19 cellular contexts compared by ENCODE assay signal in the genomic region with DNA sequence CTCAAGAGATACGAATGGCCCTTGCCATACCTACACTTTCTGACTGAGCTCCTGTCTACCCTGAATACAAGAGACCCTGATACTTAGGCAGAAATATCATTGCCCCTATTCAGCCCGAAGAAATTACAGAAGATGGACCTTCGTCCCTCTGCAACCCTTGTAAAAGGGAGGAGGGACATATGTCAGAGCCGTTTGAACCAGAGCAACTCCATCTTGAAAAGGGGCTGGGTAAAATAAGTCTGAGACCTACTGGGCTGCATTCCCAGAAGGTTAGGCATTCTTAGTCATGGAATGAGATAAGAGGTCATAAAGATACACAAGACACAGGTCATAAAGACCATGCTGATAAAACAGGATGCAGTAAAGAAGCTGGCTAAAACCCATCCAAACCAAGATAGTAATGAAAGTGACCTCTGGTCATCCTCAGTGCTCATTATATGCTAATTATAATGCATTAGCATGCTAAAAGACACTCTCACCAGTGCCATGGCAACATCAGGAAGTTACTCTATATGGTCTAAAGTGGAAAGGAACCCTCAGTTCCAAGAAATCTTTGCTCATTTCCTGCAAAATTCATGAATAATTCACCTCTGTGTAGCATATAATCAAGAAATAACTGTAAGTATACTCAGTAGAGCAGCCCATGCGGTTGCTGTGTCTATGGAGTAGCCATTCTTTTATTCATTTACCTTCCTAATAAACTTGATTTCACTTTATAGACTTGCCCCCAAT. TPM values are rescaled to one million over a fixed set of nuclear protein-coding genes. Genes with fewer than 3 reads are reported as not detected.
DNase-seq lines count a peak whose midpoint lies in the region; ATAC-seq, FAIRE-seq and TF ChIP-seq lines count a peak whose summit lies in the region.
"Had no signal": no experiment of that assay in that cellular context is flagged by ENCODE, and none has a peak within 500 bp of the region (broad histone marks: within the 10 kb centered on the region; RNA-seq: fewer than 3 reads in every experiment).

No MANE protein-coding gene starts in this region.

- in situ Hi-C loops in HepG2 (cut with HindIII; ENCODE audit: extremely low pct_ligation_motif_present, low pct_unique_long_range_greater_than_20kb) (no loop called here), K562 (cut with MboI) (no loop called here)

- no peak overlapping the region for H2AFZ ChIP-seq in HepG2 (ENCODE audit: low read length)
- H2AFZ ChIP-seq in K562 (ENCODE audit: low read depth, low read length) = no peak overlapping the region

- H3K4me3 ChIP-seq in liver (ENCODE audit: low read depth in 1 of 3, low read length in 3 of 3) (no peak overlapping the region), HepG2 (replicated peaks in 1 of 3; ENCODE audit: insufficient read depth in 1 of 3, low read depth in 2 of 3, low read length in 3 of 3) (no peak overlapping the region), K562 (no peak overlapping the region), spleen (no peak overlapping the region)

- TF ChIP-seq EP300 in HepG2 (IDR thresholded peaks at IDR 0.05; ENCODE audit: low read depth in 2 of 2, low read length in 2 of 2) (no peak), HepG2 (CRISPR knock-in tag; IDR thresholded peaks at IDR 0.05; ENCODE audit: borderline replicate concordance) (no peak), K562 (IDR thresholded peaks at IDR 0.05; ENCODE audit: low read length) (no peak)

- no peaks in the 10 kb centered on the region for H3K9me3 ChIP-seq in liver (ENCODE audit: control insufficient read depth in 4 of 4, low read length in 3 of 4)
- no peaks in the 10 kb centered on the region for H3K9me3 ChIP-seq in HepG2 (ENCODE audit: low read length)
- H3K9me3 ChIP-seq in K562 (replicated peaks; ENCODE audit: control insufficient read depth, insufficient read depth, low read depth, low read length) = no peaks in the 10 kb centered on the region
- H3K9me3 ChIP-seq in spleen = no peaks in the 10 kb centered on the region

- TF ChIP-seq RAD21 in liver (IDR thresholded peaks at IDR 0.05) = no peak
- no peak for TF ChIP-seq RAD21 in HepG2 (CRISPR knock-in tag; IDR thresholded peaks at IDR 0.05)
- 0 out of 4 replicates have a peak, but pooled peaks of 1 of the 2 experiments have one; percentile 19 for TF ChIP-seq RAD21 in K562 (CRISPR knock-in tag; conservative IDR thresholded peaks at IDR 0.05 in 1 of 2, IDR thresholded peaks at IDR 0.05 in 1 of 2)

- no peak overlapping the region for H3K27ac ChIP-seq in liver (ENCODE audit: low read depth in 1 of 2, low read length in 2 of 2)
- no peak overlapping the region for H3K27ac ChIP-seq in HepG2 (ENCODE audit: extremely low read length, insufficient read depth, low read length)
- no peak overlapping the region for H3K27ac ChIP-seq in K562 (ENCODE audit: extremely low read depth, low read depth, low read length)
- no peak overlapping the region for H3K27ac ChIP-seq in spleen

- H3K36me3 ChIP-seq in liver (ENCODE audit: control insufficient read depth in 4 of 4, insufficient read depth in 3 of 4, low read depth in 1 of 4, low read length in 3 of 4) (no peaks in the 10 kb centered on the region), HepG2 (replicated peaks in 1 of 2; ENCODE audit: control insufficient read depth in 1 of 2, insufficient read depth in 2 of 2, low read length in 2 of 2) (no peaks in the 10 kb centered on the region), K562 (ENCODE audit: control insufficient read depth, insufficient read depth, low read length) (no peaks in the 10 kb centered on the region), spleen (no peaks in the 10 kb centered on the region)

- intact Hi-C loops in HepG2 (cut with micrococcal nuclease; ENCODE audit: unreplicated experiment) = no loop called here
- intact Hi-C loops in K562 (cut with micrococcal nuclease) = no loop called here
- intact Hi-C loops in spleen (cut with DNase I; ENCODE audit: low total_unique reads) = no loop called here

- H3K27me3 ChIP-seq in liver (ENCODE audit: control insufficient read depth in 4 of 4, insufficient read depth in 4 of 4, low read length in 3 of 4) (peaks cover 0 to 4% (median 0%) of the 10 kb centered on the region in 4 donors), HepG2 (ENCODE audit: control insufficient read depth in 1 of 2, insufficient read depth in 2 of 2, low read length in 2 of 2) (peaks cover 1 to 20% of the 10 kb centered on the region in 2 experiments; a peak in 3 of 5 replicates), K562 (ENCODE audit: control insufficient read depth in 2 of 2, insufficient read depth in 2 of 2, low read length in 2 of 2) (no peaks in the 10 kb centered on the region; a peak in 1 of 5 replicates), spleen (replicated peaks in 1 of 7) (no peaks in the 10 kb centered on the region)

- no peak overlapping the region for H3K4me3 Mint-ChIP-seq in stimulated activated naive CD8-positive, alpha-beta T cell treated with anti-CD3 and anti-CD28 coated beads, Interleukin-15, amount 100 ng/mL, for 72 hours
- H3K4me3 Mint-ChIP-seq: H9 had no signal

- CTCF ChIA-PET in HepG2 (lab: Yijun Ruan, JAX; ENCODE audit: low intra/inter-chr PET ratio, low total read pairs) (no interaction called here), K562 (lab: Yijun Ruan, JAX; ENCODE audit: low intra/inter-chr PET ratio) (no interaction called here)

- H3K9ac ChIP-seq in liver (ENCODE audit: low read depth in 1 of 2, low read length in 2 of 2) (no peak overlapping the region), HepG2 (ENCODE audit: insufficient read depth, low read depth, low read length) (no peak overlapping the region), K562 (ENCODE audit: insufficient read depth in 1 of 2, low read depth in 2 of 2, low read length in 2 of 2) (no peak overlapping the region)

- H3K9me3 Mint-ChIP-seq in stimulated activated naive CD8-positive, alpha-beta T cell treated with anti-CD3 and anti-CD28 coated beads, Interleukin-15, amount 100 ng/mL, for 72 hours = no peaks in the 10 kb centered on the region

- 60% methylated on average over 5 of the region's 5 CpGs for WGBS in liver
- 5% methylated on average over 5 of the region's 5 CpGs for WGBS in HepG2 (ENCODE audit: low lambda C conversion rate)
- WGBS in K562 (ENCODE audit: insufficient coverage, low coverage, missing lambda C conversion rate) = 0% methylated on average over 5 of the region's 5 CpGs
- 69 to 93% (median 73%) methylated on average over 5 of the region's 5 CpGs for WGBS in spleen, 5 donors

- no peak overlapping the region for H3K27ac Mint-ChIP-seq in stimulated activated naive CD8-positive, alpha-beta T cell treated with anti-CD3 and anti-CD28 coated beads, Interleukin-15, amount 100 ng/mL, for 72 hours
- H3K27ac Mint-ChIP-seq: H9 had no signal

- no peaks in the 10 kb centered on the region for H3K4me1 ChIP-seq in liver (ENCODE audit: control insufficient read depth in 4 of 4, insufficient read depth in 4 of 4, low read length in 3 of 4)
- no peaks in the 10 kb centered on the region for H3K4me1 ChIP-seq in HepG2 (ENCODE audit: insufficient read depth, low read length)
- no peaks in the 10 kb centered on the region; a peak in 1 of 5 replicates for H3K4me1 ChIP-seq in K562 (replicated peaks in 1 of 2; ENCODE audit: control insufficient read depth in 2 of 2, insufficient read depth in 2 of 2, low read length in 2 of 2)
- H3K4me1 ChIP-seq in spleen = no peaks in the 10 kb centered on the region

- no peaks in the 10 kb centered on the region for H3K9me1 ChIP-seq in K562 (ENCODE audit: control insufficient read depth, insufficient read depth, low read length)

- H3K79me2 ChIP-seq in HepG2 (ENCODE audit: insufficient read depth, low read length) (no peaks in the 10 kb centered on the region), K562 (ENCODE audit: control insufficient read depth, insufficient read depth, low read length) (no peaks in the 10 kb centered on the region)

- FAIRE-seq in HepG2 (lab: Jason Lieb, UNC) (no peak), K562 (lab: Jason Lieb, UNC) (no peak)

- no peak for ATAC-seq in HepG2
- ATAC-seq in K562 = no peak
- peak; percentile 80 for ATAC-seq in stimulated activated naive CD8-positive, alpha-beta T cell treated with anti-CD3 and anti-CD28 coated beads, Interleukin-15, amount 100 ng/mL, for 72 hours
- no peak for ATAC-seq in GM21737 (IDR thresholded peaks at IDR 0.05; ENCODE audit: unreplicated experiment)

- H3K27me3 Mint-ChIP-seq in stimulated activated naive CD8-positive, alpha-beta T cell treated with anti-CD3 and anti-CD28 coated beads, Interleukin-15, amount 100 ng/mL, for 72 hours = peaks cover 7% of the 10 kb centered on the region

- TF ChIP-seq POLR2A in HepG2 (IDR thresholded peaks at IDR 0.05; ENCODE audit: insufficient read depth in 1 of 2, low read depth in 2 of 2, low read length in 2 of 2) = no peak
- TF ChIP-seq POLR2A in K562 (conservative IDR thresholded peaks at IDR 0.05) = no peak
- TF ChIP-seq POLR2A in spleen (IDR thresholded peaks at IDR 0.05) = no peak

- POLR2A ChIA-PET in HepG2 (lab: Yijun Ruan, JAX) (no interaction called here), K562 (lab: Yijun Ruan, JAX) (no interaction called here)

- H3K4me1 Mint-ChIP-seq in stimulated activated naive CD8-positive, alpha-beta T cell treated with anti-CD3 and anti-CD28 coated beads, Interleukin-15, amount 100 ng/mL, for 72 hours = peaks cover 12% of the 10 kb centered on the region

- H4K20me1 ChIP-seq in HepG2 (ENCODE audit: insufficient read depth, low read length) (no peaks in the 10 kb centered on the region), K562 (replicated peaks; ENCODE audit: control insufficient read depth, insufficient read depth, low read length) (no peaks in the 10 kb centered on the region)

- DNase-seq in HepG2 (ENCODE audit: low spot score) (no peak), K562 (ENCODE audit: extremely low read depth in 1 of 4, low spot score in 3 of 4) (peak in 1 of 4 experiments; percentile 0), islet precursor cell (peak; percentile 55), midbrain (lab: John Stamatoyannopoulos, UW) (no peak), spleen (no peak)
- no peak for DNase-seq in stimulated activated naive CD8-positive, alpha-beta T cell treated with anti-CD3 and anti-CD28 coated beads, Interleukin-15, amount 100 ng/mL, for 72 hours
- DNase-seq: ACHN, C1 segment of cervical spinal cord, DMS 273 treated with DMSO at 0.1 percent for 48 hours, DND-41, H9, NCI-H1105 treated with DMSO at 0.1 percent for 48 hours, NCI-H1694 treated with DMSO at 0.1 percent for 48 hours, NCI-H510A treated with DMSO at 0.1 percent for 48 hours, NCI-H774, OCI-M1, Right ventricle myocardium superior had no signal

- H3K4me2 ChIP-seq in HepG2 (ENCODE audit: low read depth, low read length) (no peak overlapping the region), K562 (ENCODE audit: insufficient read depth, low read length) (no peak overlapping the region)

- BruUV-seq in HepG2 (replicated peaks; lab: Mats Ljungman, UMichigan) (no TSS peak), K562 (replicated peaks; lab: Mats Ljungman, UMichigan) (no TSS peak)

- TF ChIP-seq CTCF in liver (IDR thresholded peaks at IDR 0.05; ENCODE audit: low read depth, low read length, missing input control) = no peak
- TF ChIP-seq CTCF in HepG2 (CRISPR knock-in tag; IDR thresholded peaks at IDR 0.05) = no peak
- no peak for TF ChIP-seq CTCF in K562 (IDR thresholded peaks at IDR 0.05 in 2 of 3, conservative IDR thresholded peaks at IDR 0.05 in 1 of 3; ENCODE audit: insufficient read depth in 2 of 3, low read depth in 1 of 3, low read length in 3 of 3)
- TF ChIP-seq CTCF in spleen (IDR thresholded peaks at IDR 0.05 in 8 of 11, conservative IDR thresholded peaks at IDR 0.05 in 3 of 11) = no peak

RNA-seq across cellular contexts. Expression of gene GPD1L, which starts 49.7 kb away (rescaled TPM):
- total RNA-seq in liver = 1 to 10 TPM; 4.6 to 5.0 TPM
- 1 to 10 TPM; 1.4 to 1.5 TPM for polyA plus RNA-seq in liver
- total RNA-seq in HepG2 (2016; rRNA removed; fragmentation: Illumina TruSeq; extraction: Trizol) = 13.7 and 20.1 TPM in 2 replicates
- total RNA-seq in HepG2 (2016; cell fraction: cytosol; rRNA removed; fragmentation: Illumina TruSeq; extraction: Trizol; ENCODE audit: low read depth) = 1.3 and 3.3 TPM in 2 replicates
- 13.6 and 21.2 TPM in 2 replicates for total RNA-seq in HepG2 (2016; cell fraction: insoluble cytoplasmic fraction; rRNA removed; fragmentation: Illumina TruSeq; extraction: Trizol)
- total RNA-seq in HepG2 (2016; cell fraction: membrane; rRNA removed; fragmentation: Illumina TruSeq; extraction: Trizol) = 5.5 and 5.8 TPM in 2 replicates
- total RNA-seq in HepG2 (2016; cell fraction: nucleus; rRNA removed; fragmentation: Illumina TruSeq; extraction: Trizol) = 8.4 and 8.6 TPM in 2 replicates
- polyA plus RNA-seq in HepG2 (2011; rRNA removed) = 4.0 and 4.9 TPM in 2 replicates
- polyA plus RNA-seq in HepG2 (2011; cell fraction: cytosol; rRNA removed) = 2.8 and 4.0 TPM in 2 replicates
- 2.0 and 3.7 TPM in 2 replicates for polyA plus RNA-seq in HepG2 (2011; cell fraction: nucleus; rRNA removed)
- 4.3 and 6.1 TPM in 2 replicates for polyA plus RNA-seq in HepG2 (2012)
- 0.65 and 0.78 TPM in 2 replicates for polyA plus RNA-seq in HepG2 (2016; cell fraction: cytosol; fragmentation: Illumina TruSeq; extraction: Trizol; ENCODE audit: low read depth)
- polyA plus RNA-seq in HepG2 (2016; cell fraction: insoluble cytoplasmic fraction; fragmentation: Illumina TruSeq; extraction: Trizol; ENCODE audit: low read depth) = 15.6 and 16.7 TPM in 2 replicates
- 2.3 and 2.4 TPM in 2 replicates for polyA plus RNA-seq in HepG2 (2016; cell fraction: membrane; fragmentation: Illumina TruSeq; extraction: Trizol; ENCODE audit: low read depth)
- 7.8 and 8.2 TPM in 2 replicates for polyA plus RNA-seq in HepG2 (2016; cell fraction: nucleus; fragmentation: Illumina TruSeq; extraction: Trizol; ENCODE audit: insufficient read depth, low read depth)
- 4.9 and 19.8 TPM in 2 replicates for polyA minus RNA-seq in HepG2 (2011; rRNA and poly(A)+ RNA removed; ENCODE audit: low replicate concordance)
- 3.4 and 3.9 TPM in 2 replicates for polyA minus RNA-seq in HepG2 (2011; cell fraction: cytosol; rRNA and poly(A)+ RNA removed)
- 2.7 and 4.0 TPM in 2 replicates for polyA minus RNA-seq in HepG2 (2011; cell fraction: nucleus; rRNA and poly(A)+ RNA removed)
- total RNA-seq in K562 (2011; cell fraction: chromatin; rRNA removed; ENCODE audit: low replicate concordance) = 4.3 TPM in 2 replicates
- total RNA-seq in K562 (2011; cell fraction: nucleolus; rRNA removed) = 1.6 and 2.2 TPM in 2 replicates
- 2.6 and 4.7 TPM in 2 replicates for total RNA-seq in K562 (2011; cell fraction: nucleoplasm; rRNA removed)
- 11.1 and 17.3 TPM in 2 replicates for total RNA-seq in K562 (2014; rRNA removed)
- total RNA-seq in K562 (2014; rRNA removed; fragmentation: Illumina TruSeq; extraction: Trizol) = 13.6 and 14.1 TPM in 2 replicates
- total RNA-seq in K562 (2015; rRNA removed; fragmentation: Illumina TruSeq; extraction: Trizol) = 12.2 and 13.8 TPM in 2 replicates
- 12.3 and 14.7 TPM in 2 replicates for total RNA-seq in K562 (2021)
- polyA plus RNA-seq in K562 (2011; rRNA removed) = 4.9 and 10.2 TPM in 2 replicates
- polyA plus RNA-seq in K562 (2011; cell fraction: cytosol; rRNA removed) = 3.6 and 3.7 TPM in 2 replicates
- 2.3 and 3.5 TPM in 2 replicates for polyA plus RNA-seq in K562 (2011; cell fraction: nucleus; rRNA removed)
- 9.7 and 14.9 TPM in 2 replicates for polyA plus RNA-seq in K562 (2012)
- 12.3 and 14.2 TPM in 2 replicates for polyA plus RNA-seq in K562 (2014; fragmentation: Illumina TruSeq; extraction: Trizol)
- 1 to 10 TPM; 1.6 to 4.0 TPM for polyA plus RNA-seq in K562 (2014; fragmentation: Nextera tagmentation; extraction: Ambion mirVana)
- 9.9 and 10.2 TPM in 2 replicates for polyA plus RNA-seq in K562 (2014; rRNA removed)
- 6.3 and 10.9 TPM in 2 replicates for polyA minus RNA-seq in K562 (2011; rRNA and poly(A)+ RNA removed)
- 1.7 and 5.5 TPM in 2 replicates for polyA minus RNA-seq in K562 (2011; cell fraction: cytosol; rRNA and poly(A)+ RNA removed)
- polyA minus RNA-seq in K562 (2011; cell fraction: nucleus; rRNA and poly(A)+ RNA removed) = 1.3 and 1.4 TPM in 2 replicates
- 10 to 100 TPM; 13.6 to 38.9 (median 27.3) TPM for total RNA-seq in spleen
- 10 to 100 TPM in 1 of 3 donors, 1 to 10 TPM in 2; 6.2 to 13.9 (median 6.6) TPM for polyA plus RNA-seq in spleen
